In genomic region chr3:64747682-64748081, GRCh38 we compare ENCODE assay signal across 1 cellular context.
TF ChIP-seq lines count a peak whose summit lies in the region.

No MANE protein-coding gene starts in this region.

TF ChIP-seq in H1, 55 proteins besides CTCF, POLR2A, EP300 and RAD21 (continued from another document):
- TF ChIP-seq EGR1 (IDR thresholded peaks at IDR 0.05; ENCODE audit: borderline replicate concordance, low read depth, low read length) (no peak), GABPA (IDR thresholded peaks at IDR 0.05; ENCODE audit: borderline replicate concordance, insufficient read depth, low read length) (no peak), CHD2 (IDR thresholded peaks at IDR 0.05; ENCODE audit: low read length) (no peak), BCL11A (IDR thresholded peaks at IDR 0.05; ENCODE audit: low read depth in 2 of 2, low read length in 2 of 2) (no peak), ZNF274 (IDR thresholded peaks at IDR 0.05; ENCODE audit: borderline replicate concordance, extremely low read depth, low read length) (no peak), SAP30 (IDR thresholded peaks at IDR 0.05; ENCODE audit: insufficient read depth, insufficient replicate concordance, low read length) (no peak), ATF3 (IDR thresholded peaks at IDR 0.05; ENCODE audit: insufficient read depth, low read depth, low read length) (no peak), CBX5 (IDR thresholded peaks at IDR 0.05; ENCODE audit: low read depth, low read length) (no peak), TAF1 (IDR thresholded peaks at IDR 0.05; ENCODE audit: low read depth, low read length) (no peak)
- TF ChIP-seq, protein P1, sequence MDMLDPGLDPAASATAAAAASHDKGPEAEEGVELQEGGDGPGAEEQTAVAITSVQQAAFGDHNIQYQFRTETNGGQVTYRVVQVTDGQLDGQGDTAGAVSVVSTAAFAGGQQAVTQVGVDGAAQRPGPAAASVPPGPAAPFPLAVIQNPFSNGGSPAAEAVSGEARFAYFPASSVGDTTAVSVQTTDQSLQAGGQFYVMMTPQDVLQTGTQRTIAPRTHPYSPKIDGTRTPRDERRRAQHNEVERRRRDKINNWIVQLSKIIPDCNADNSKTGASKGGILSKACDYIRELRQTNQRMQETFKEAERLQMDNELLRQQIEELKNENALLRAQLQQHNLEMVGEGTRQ (IDR thresholded peaks at IDR 0.05; ENCODE audit: low read length): no peak
